In genomic region chr22:39612811-39613548, GRCh38 we compare ENCODE assay signal across 16 cellular contexts. TPM values are rescaled to one million over a fixed set of nuclear protein-coding genes. Genes with fewer than 3 reads are reported as not detected.
DNase-seq lines count a peak whose midpoint lies in the region; ATAC-seq and TF ChIP-seq lines count a peak whose summit lies in the region.
"Had no signal": no experiment of that assay in that cellular context is flagged by ENCODE, and none has a peak within 500 bp of the region (broad histone marks: within the 10 kb centered on the region; RNA-seq: fewer than 3 reads in every experiment).

No MANE protein-coding gene starts in this region.

- POLR2A ChIA-PET in activated CD4-positive, alpha-beta memory T cell treated with anti-CD3 and anti-CD28 coated beads for 36 hours (lab: Charles Lee): interaction anchor here (1.0 kb wide), 1 partner anchor 93 kb away, joined by 4 read pairs; the partner anchor contains the start of gene ATF4

- DNase-seq in stimulated activated CD4-positive, alpha-beta T cell treated with anti-CD3 and anti-CD28 coated beads, TNF-alpha, amount 100 ng/mL, for 4 hours (ENCODE audit: low read depth in 3 of 3): peak in 2 of 3 experiments; percentile 11 to 26
- no peak for DNase-seq in stimulated activated CD4-positive, alpha-beta T cell treated with anti-CD3 and anti-CD28 coated beads, Interleukin-2, amount 100 ng/mL, for 24 hours
- peak; percentile 55 for DNase-seq in activated CD4-positive, alpha-beta memory T cell treated with anti-CD3 and anti-CD28 coated beads for 36 hours
- DNase-seq in activated naive CD8-positive, alpha-beta T cell treated with anti-CD3 and anti-CD28 coated beads, Interleukin-2, amount 50 U/mL, for 24 hours: peak; percentile 20
- DNase-seq in type B pancreatic cell (ENCODE audit: extremely low spot score, unreplicated experiment) (no peak), NCI-H524 treated with DMSO at 0.1 percent for 48 hours (lab: John Stamatoyannopoulos, UW) (no peak)
- DNase-seq: foreskin keratinocyte, KG1, NCI-H1092, NCI-H774, pancreas had no signal

- peaks cover 20% of the 10 kb centered on the region for H3K4me1 Mint-ChIP-seq in activated CD4-positive, alpha-beta memory T cell treated with anti-CD3 and anti-CD28 coated beads for 36 hours (ENCODE audit: low read depth)
- H3K4me1 Mint-ChIP-seq in activated naive CD8-positive, alpha-beta T cell treated with anti-CD3 and anti-CD28 coated beads, Interleukin-2, amount 50 U/mL, for 24 hours: peaks cover 22% of the 10 kb centered on the region
- H3K4me1 Mint-ChIP-seq in type B pancreatic cell (ENCODE audit: unreplicated experiment): no peaks in the 10 kb centered on the region

- H3K27me3 Mint-ChIP-seq in activated CD4-positive, alpha-beta memory T cell treated with anti-CD3 and anti-CD28 coated beads for 36 hours: peaks cover 2% of the 10 kb centered on the region
- peaks cover 10% of the 10 kb centered on the region for H3K27me3 Mint-ChIP-seq in activated naive CD8-positive, alpha-beta T cell treated with anti-CD3 and anti-CD28 coated beads, Interleukin-2, amount 50 U/mL, for 24 hours
- peaks cover 30% of the 10 kb centered on the region for H3K27me3 Mint-ChIP-seq in type B pancreatic cell

- no peaks in the 10 kb centered on the region for H3K36me3 Mint-ChIP-seq in activated CD4-positive, alpha-beta memory T cell treated with anti-CD3 and anti-CD28 coated beads for 36 hours
- no peaks in the 10 kb centered on the region for H3K36me3 Mint-ChIP-seq in activated naive CD8-positive, alpha-beta T cell treated with anti-CD3 and anti-CD28 coated beads, Interleukin-2, amount 50 U/mL, for 24 hours (ENCODE audit: low read depth)
- no peaks in the 10 kb centered on the region for H3K36me3 Mint-ChIP-seq in type B pancreatic cell

- peak overlapping the region; percentile 40 for H3K27ac Mint-ChIP-seq in activated CD4-positive, alpha-beta memory T cell treated with anti-CD3 and anti-CD28 coated beads for 36 hours
- H3K27ac Mint-ChIP-seq in activated naive CD8-positive, alpha-beta T cell treated with anti-CD3 and anti-CD28 coated beads, Interleukin-2, amount 50 U/mL, for 24 hours: peak overlapping the region; percentile 64
- peak overlapping the region; percentile 12 for H3K27ac Mint-ChIP-seq in type B pancreatic cell

- CTCF ChIA-PET in activated CD4-positive, alpha-beta memory T cell treated with anti-CD3 and anti-CD28 coated beads for 36 hours (lab: Charles Lee): interaction anchor here (0.7 to 1.6 kb wide), 3 partner anchors 78 to 412 kb away, joined by 3 to 9 read pairs (median 6); no protein-coding TSS in a partner anchor

- ATAC-seq in activated naive CD8-positive, alpha-beta T cell treated with anti-CD3 and anti-CD28 coated beads, Interleukin-2, amount 50 U/mL, for 24 hours: peak; percentile 58
- ATAC-seq in HG03442 (IDR thresholded peaks at IDR 0.05; ENCODE audit: unreplicated experiment) (no peak), HG03565 (IDR thresholded peaks at IDR 0.05; ENCODE audit: unreplicated experiment) (no peak)
- ATAC-seq: foreskin keratinocyte, left lobe of liver, pancreas had no signal

- H3K4me3 Mint-ChIP-seq in activated CD4-positive, alpha-beta memory T cell treated with anti-CD3 and anti-CD28 coated beads for 36 hours: no peak overlapping the region
- no peak overlapping the region for H3K4me3 Mint-ChIP-seq in activated naive CD8-positive, alpha-beta T cell treated with anti-CD3 and anti-CD28 coated beads, Interleukin-2, amount 50 U/mL, for 24 hours
- no peak overlapping the region for H3K4me3 Mint-ChIP-seq in type B pancreatic cell

- intact Hi-C loops in activated CD4-positive, alpha-beta memory T cell treated with anti-CD3 and anti-CD28 coated beads for 36 hours (cut with micrococcal nuclease): no loop called here

- no peak for TF ChIP-seq CTCF in type B pancreatic cell (conservative IDR thresholded peaks at IDR 0.05)

- peaks cover 5% of the 10 kb centered on the region for H3K9me3 Mint-ChIP-seq in activated CD4-positive, alpha-beta memory T cell treated with anti-CD3 and anti-CD28 coated beads for 36 hours
- H3K9me3 Mint-ChIP-seq in activated naive CD8-positive, alpha-beta T cell treated with anti-CD3 and anti-CD28 coated beads, Interleukin-2, amount 50 U/mL, for 24 hours: peaks cover 4% of the 10 kb centered on the region
- no peaks in the 10 kb centered on the region for H3K9me3 Mint-ChIP-seq in type B pancreatic cell

RNA-seq across cellular contexts. Expression of gene CACNA1I, which starts 42.4 kb away (rescaled TPM):
- under 1 TPM; 0.36 to 0.57 TPM for total RNA-seq in activated CD4-positive, alpha-beta memory T cell treated with anti-CD3 and anti-CD28 coated beads for 36 hours
- total RNA-seq in type B pancreatic cell (ENCODE audit: low replicate concordance): 0.60 and 1.1 TPM in 2 replicates
- total RNA-seq: ascending aorta, skeletal muscle tissue had no signal

Comparison
In these comparisons a context has a peak if more than half of its experiments do, and no peak if none do; other contexts are left out.
1. DNase-seq: peak in stimulated activated CD4-positive, alpha-beta T cell treated with anti-CD3 and anti-CD28 coated beads, TNF-alpha, amount 100 ng/mL, for 4 hours (2 of 3), activated CD4-positive, alpha-beta memory T cell treated with anti-CD3 and anti-CD28 coated beads for 36 hours (single experiment) and activated naive CD8-positive, alpha-beta T cell treated with anti-CD3 and anti-CD28 coated beads, Interleukin-2, amount 50 U/mL, for 24 hours (single experiment); none in stimulated activated CD4-positive, alpha-beta T cell treated with anti-CD3 and anti-CD28 coated beads, Interleukin-2, amount 100 ng/mL, for 24 hours (0 of 2), type B pancreatic cell (single experiment) and NCI-H524 treated with DMSO at 0.1 percent for 48 hours (single experiment).
2. H3K27ac Mint-ChIP-seq: peak in every context shown above with its lines; median percentile 64 in activated naive CD8-positive, alpha-beta T cell treated with anti-CD3 and anti-CD28 coated beads, Interleukin-2, amount 50 U/mL, for 24 hours; 40 in activated CD4-positive, alpha-beta memory T cell treated with anti-CD3 and anti-CD28 coated beads for 36 hours; 12 in type B pancreatic cell.